1 cellular context compared by ENCODE assay signal in genomic region chr1:31216016-31216415, GRCh38.
TF ChIP-seq lines count a peak whose summit lies in the region.

No MANE protein-coding gene starts in this region.

TF ChIP-seq in HEK293, 187 proteins besides CTCF, POLR2A, EP300 and RAD21 (continued from another document and continues in another):
- TF ChIP-seq ZNF704 (tag by site-specific recombination; IDR thresholded peaks at IDR 0.05) (no peak), ZNF692 (tag by site-specific recombination; IDR thresholded peaks at IDR 0.05) (peak; percentile 45; the same call in 1 of the 2 replicates), ZNF18 (tag by site-specific recombination; IDR thresholded peaks at IDR 0.05) (no peak), ZNF37A (tag by site-specific recombination; IDR thresholded peaks at IDR 0.05) (no peak), MYNN (tag by site-specific recombination; IDR thresholded peaks at IDR 0.05; ENCODE audit: borderline replicate concordance) (no peak), WT1 (tag by site-specific recombination; IDR thresholded peaks at IDR 0.05) (no peak), YY1 (tag by site-specific recombination; IDR thresholded peaks at IDR 0.05) (no peak), TRIM28 (IDR thresholded peaks at IDR 0.05; ENCODE audit: borderline replicate concordance, low read length) (peak; percentile 72), ZNF501 (tag by site-specific recombination; IDR thresholded peaks at IDR 0.05) (no peak), ZNF202 (tag by site-specific recombination; IDR thresholded peaks at IDR 0.05; ENCODE audit: borderline replicate concordance) (no peak), ZFHX2 (tag by site-specific recombination; conservative IDR thresholded peaks at IDR 0.05) (peak; percentile 57; the same call in 1 of the 2 replicates), ZNF701 (tag by site-specific recombination; IDR thresholded peaks at IDR 0.05) (peak; percentile 91), ZNF558 (tag by site-specific recombination; IDR thresholded peaks at IDR 0.05) (no peak), ZNF114 (tag by site-specific recombination; IDR thresholded peaks at IDR 0.05) (no peak), ZNF146 (tag by site-specific recombination; IDR thresholded peaks at IDR 0.05) (no peak), KLF7 (tag by site-specific recombination; IDR thresholded peaks at IDR 0.05; ENCODE audit: borderline replicate concordance) (no peak), ZBTB7A (tag by site-specific recombination; IDR thresholded peaks at IDR 0.05; ENCODE audit: low read depth) (no peak), ZNF221 (tag by site-specific recombination; IDR thresholded peaks at IDR 0.05; ENCODE audit: borderline replicate concordance) (no peak), ZXDB (tag by site-specific recombination; IDR thresholded peaks at IDR 0.05) (no peak), PRDM2 (tag by site-specific recombination; IDR thresholded peaks at IDR 0.05; ENCODE audit: borderline replicate concordance) (no peak), ZNF324 (tag by site-specific recombination; IDR thresholded peaks at IDR 0.05) (no peak), ZNF19 (tag by site-specific recombination; IDR thresholded peaks at IDR 0.05; ENCODE audit: low read depth) (no peak), SP3 (tag by site-specific recombination; IDR thresholded peaks at IDR 0.05) (no peak), EGR2 (tag by site-specific recombination; IDR thresholded peaks at IDR 0.05; ENCODE audit: low read depth) (no peak), TSHZ1 (tag by site-specific recombination; IDR thresholded peaks at IDR 0.05; ENCODE audit: borderline replicate concordance) (no peak), ZNF175 (tag by site-specific recombination; IDR thresholded peaks at IDR 0.05) (no peak), HIC1 (tag by site-specific recombination; IDR thresholded peaks at IDR 0.05) (no peak), PATZ1 (tag by site-specific recombination; IDR thresholded peaks at IDR 0.05) (0 out of 2 replicates have a peak, but pooled peaks have one; percentile 17), ZBTB17 (tag by site-specific recombination; IDR thresholded peaks at IDR 0.05) (peak; percentile 76), ZNF423 (tag by site-specific recombination; IDR thresholded peaks at IDR 0.05) (no peak), PBX3 (CRISPR knock-in tag; IDR thresholded peaks at IDR 0.05) (0 out of 2 replicates have a peak, but pooled peaks have one; percentile 39), OVOL3 (tag by site-specific recombination; IDR thresholded peaks at IDR 0.05) (no peak), YY2 (tag by site-specific recombination; IDR thresholded peaks at IDR 0.05) (no peak), ZNF626 (tag by site-specific recombination; IDR thresholded peaks at IDR 0.05) (no peak), REPIN1 (tag by site-specific recombination; IDR thresholded peaks at IDR 0.05; ENCODE audit: low read depth) (no peak), ZNF747 (tag by site-specific recombination; IDR thresholded peaks at IDR 0.05) (no peak), KLF16 (tag by site-specific recombination; IDR thresholded peaks at IDR 0.05) (no peak), GFI1B (tag by site-specific recombination; IDR thresholded peaks at IDR 0.05) (no peak), ZNF660 (tag by site-specific recombination; IDR thresholded peaks at IDR 0.05) (peak; percentile 99), ZNF416 (tag by site-specific recombination; IDR thresholded peaks at IDR 0.05) (no peak), ZNF629 (tag by site-specific recombination; IDR thresholded peaks at IDR 0.05) (no peak), ZNF571 (tag by site-specific recombination; IDR thresholded peaks at IDR 0.05) (no peak), ZNF266 (tag by site-specific recombination; IDR thresholded peaks at IDR 0.05; ENCODE audit: low read depth) (no peak)
